In genomic region chr4:39274503-39274902, GRCh38 we compare ENCODE assay signal across 8 cellular contexts.
"Had no signal": no experiment of that assay in that cellular context is flagged by ENCODE, and none has a peak within 500 bp of the region (broad histone marks: within the 10 kb centered on the region; RNA-seq: fewer than 3 reads in every experiment).

No MANE protein-coding gene starts in this region.

- DNase-seq: GDM1, GF-D8 had no signal

- ATAC-seq: GM12878 had no signal

- FAIRE-seq: G401.6, GM12878, GM12891, GM12892, GM18507, GM19239 had no signal

- H3K4me3 ChIP-seq: GM12878 had no signal
